Comparison of ENCODE assay signal across 1 cellular context in the genomic region with DNA sequence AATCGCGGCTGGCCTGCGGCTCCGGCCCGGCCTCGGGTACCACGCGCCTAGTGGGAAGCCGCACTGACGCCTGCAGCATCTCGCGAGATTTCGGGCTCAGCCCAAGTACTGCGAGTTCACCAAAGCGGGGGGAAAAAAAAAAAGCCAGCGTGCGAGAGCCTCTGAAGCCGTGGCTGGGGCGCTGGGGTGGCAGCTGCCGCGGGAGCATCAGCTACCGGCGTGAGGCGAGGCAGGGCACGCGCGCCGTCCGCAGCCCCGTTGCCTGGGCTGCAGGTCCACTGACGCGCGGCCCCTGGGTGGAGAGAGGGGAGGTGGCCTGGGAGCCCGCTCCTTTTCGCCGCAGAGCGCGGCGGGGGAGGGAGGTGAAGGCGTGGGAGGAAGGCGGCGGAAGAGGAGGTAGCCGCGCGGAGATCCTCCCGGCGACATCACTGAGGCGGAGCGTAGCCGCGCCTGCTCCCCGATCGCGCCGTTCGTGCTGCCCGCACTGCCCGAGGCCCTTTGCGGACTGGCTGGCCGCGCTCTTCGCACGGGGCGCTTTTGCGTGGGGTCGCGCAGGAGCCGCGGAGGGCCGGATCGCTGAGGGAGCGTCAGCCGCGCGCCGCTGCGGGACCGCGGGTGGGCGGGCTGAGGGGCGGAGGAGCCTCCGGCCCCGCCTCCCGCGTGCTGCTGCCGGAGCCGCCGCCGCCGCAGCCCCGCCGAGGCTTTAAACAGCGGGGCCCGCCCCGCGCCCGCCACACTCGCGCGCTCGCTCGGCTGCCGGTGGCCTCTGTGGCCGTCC.
TF ChIP-seq lines count a peak whose summit lies in the region.

A gene (plus strand): TSS at position 734 of the 778 bp plus-strand sequence. CDS start 189 bp downstream, outside the sequence.

TF ChIP-seq in K562, 482 proteins besides CTCF, POLR2A, EP300 and RAD21 (continued from another document and continues in another):
- TF ChIP-seq, protein P1, sequence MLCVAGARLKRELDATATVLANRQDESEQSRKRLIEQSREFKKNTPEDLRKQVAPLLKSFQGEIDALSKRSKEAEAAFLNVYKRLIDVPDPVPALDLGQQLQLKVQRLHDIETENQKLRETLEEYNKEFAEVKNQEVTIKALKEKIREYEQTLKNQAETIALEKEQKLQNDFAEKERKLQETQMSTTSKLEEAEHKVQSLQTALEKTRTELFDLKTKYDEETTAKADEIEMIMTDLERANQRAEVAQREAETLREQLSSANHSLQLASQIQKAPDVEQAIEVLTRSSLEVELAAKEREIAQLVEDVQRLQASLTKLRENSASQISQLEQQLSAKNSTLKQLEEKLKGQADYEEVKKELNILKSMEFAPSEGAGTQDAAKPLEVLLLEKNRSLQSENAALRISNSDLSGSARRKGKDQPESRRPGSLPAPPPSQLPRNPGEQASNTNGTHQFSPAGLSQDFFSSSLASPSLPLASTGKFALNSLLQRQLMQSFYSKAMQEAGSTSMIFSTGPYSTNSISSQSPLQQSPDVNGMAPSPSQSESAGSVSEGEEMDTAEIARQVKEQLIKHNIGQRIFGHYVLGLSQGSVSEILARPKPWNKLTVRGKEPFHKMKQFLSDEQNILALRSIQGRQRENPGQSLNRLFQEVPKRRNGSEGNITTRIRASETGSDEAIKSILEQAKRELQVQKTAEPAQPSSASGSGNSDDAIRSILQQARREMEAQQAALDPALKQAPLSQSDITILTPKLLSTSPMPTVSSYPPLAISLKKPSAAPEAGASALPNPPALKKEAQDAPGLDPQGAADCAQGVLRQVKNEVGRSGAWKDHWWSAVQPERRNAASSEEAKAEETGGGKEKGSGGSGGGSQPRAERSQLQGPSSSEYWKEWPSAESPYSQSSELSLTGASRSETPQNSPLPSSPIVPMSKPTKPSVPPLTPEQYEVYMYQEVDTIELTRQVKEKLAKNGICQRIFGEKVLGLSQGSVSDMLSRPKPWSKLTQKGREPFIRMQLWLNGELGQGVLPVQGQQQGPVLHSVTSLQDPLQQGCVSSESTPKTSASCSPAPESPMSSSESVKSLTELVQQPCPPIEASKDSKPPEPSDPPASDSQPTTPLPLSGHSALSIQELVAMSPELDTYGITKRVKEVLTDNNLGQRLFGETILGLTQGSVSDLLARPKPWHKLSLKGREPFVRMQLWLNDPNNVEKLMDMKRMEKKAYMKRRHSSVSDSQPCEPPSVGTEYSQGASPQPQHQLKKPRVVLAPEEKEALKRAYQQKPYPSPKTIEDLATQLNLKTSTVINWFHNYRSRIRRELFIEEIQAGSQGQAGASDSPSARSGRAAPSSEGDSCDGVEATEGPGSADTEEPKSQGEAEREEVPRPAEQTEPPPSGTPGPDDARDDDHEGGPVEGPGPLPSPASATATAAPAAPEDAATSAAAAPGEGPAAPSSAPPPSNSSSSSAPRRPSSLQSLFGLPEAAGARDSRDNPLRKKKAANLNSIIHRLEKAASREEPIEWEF (CRISPR knock-in tag; IDR thresholded peaks at IDR 0.05): no peak
- TF ChIP-seq, protein P2, sequence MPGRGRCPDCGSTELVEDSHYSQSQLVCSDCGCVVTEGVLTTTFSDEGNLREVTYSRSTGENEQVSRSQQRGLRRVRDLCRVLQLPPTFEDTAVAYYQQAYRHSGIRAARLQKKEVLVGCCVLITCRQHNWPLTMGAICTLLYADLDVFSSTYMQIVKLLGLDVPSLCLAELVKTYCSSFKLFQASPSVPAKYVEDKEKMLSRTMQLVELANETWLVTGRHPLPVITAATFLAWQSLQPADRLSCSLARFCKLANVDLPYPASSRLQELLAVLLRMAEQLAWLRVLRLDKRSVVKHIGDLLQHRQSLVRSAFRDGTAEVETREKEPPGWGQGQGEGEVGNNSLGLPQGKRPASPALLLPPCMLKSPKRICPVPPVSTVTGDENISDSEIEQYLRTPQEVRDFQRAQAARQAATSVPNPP (IDR thresholded peaks at IDR 0.05; ENCODE audit: borderline replicate concordance, insufficient read depth, insufficient read length): no peak
- TF ChIP-seq MCM7 (IDR thresholded peaks at IDR 0.05) (no peak), HNRNPK (IDR thresholded peaks at IDR 0.05; ENCODE audit: low read depth, low read length, poor library complexity, severe bottlenecking) (no peak), CCNT2 (IDR thresholded peaks at IDR 0.05; ENCODE audit: borderline replicate concordance, extremely low read depth, insufficient read length, low read depth, low read length) (peak; percentile 16), ARID1B (IDR thresholded peaks at IDR 0.05) (no peak; the same call in 1 of the 2 replicates), NR2C1 (IDR thresholded peaks at IDR 0.05) (no peak), NR2C1 (tag; IDR thresholded peaks at IDR 0.05) (no peak), KDM1A (IDR thresholded peaks at IDR 0.05) (peak in 1 of 2 experiments; percentile 16; a peak in 1 of 4 replicates), ZNF184 (CRISPR knock-in tag; IDR thresholded peaks at IDR 0.05) (no peak), TAF15 (IDR thresholded peaks at IDR 0.05; ENCODE audit: low read depth, low read length) (no peak), ZNF224 (CRISPR knock-in tag; IDR thresholded peaks at IDR 0.05) (no peak), ELF4 (CRISPR knock-in tag; IDR thresholded peaks at IDR 0.05) (no peak), ZSCAN32 (CRISPR knock-in tag; IDR thresholded peaks at IDR 0.05) (no peak), GABPB1 (CRISPR knock-in tag; IDR thresholded peaks at IDR 0.05) (peak; percentile 69), TGIF2 (CRISPR knock-in tag; IDR thresholded peaks at IDR 0.05) (peak; percentile 76; the same call in 1 of the 2 replicates), KDM4B (IDR thresholded peaks at IDR 0.05; ENCODE audit: borderline replicate concordance in 2 of 2, low read depth in 1 of 2) (peak in 1 of 2 experiments; percentile 52; a peak in 1 of 4 replicates), MXI1 (IDR thresholded peaks at IDR 0.05; ENCODE audit: low read depth, low read length) (peak; percentile 27; the same call in 1 of the 2 replicates), MTF1 (CRISPR knock-in tag; IDR thresholded peaks at IDR 0.05; ENCODE audit: borderline replicate concordance) (no peak), ZBTB7A (IDR thresholded peaks at IDR 0.05; ENCODE audit: borderline replicate concordance, control insufficient read depth, low read depth, low read length) (no peak; the same call in 1 of the 2 replicates), NCOA4 (IDR thresholded peaks at IDR 0.05; ENCODE audit: partially characterized antibody) (no peak), PPARD (CRISPR knock-in tag; IDR thresholded peaks at IDR 0.05) (no peak), FOXK2 (conservative IDR thresholded peaks at IDR 0.05 in 1 of 2, IDR thresholded peaks at IDR 0.05 in 1 of 2; ENCODE audit: low read depth in 2 of 2) (peak in 1 of 2 experiments; percentile 96; a peak in 2 of 4 replicates), ZNF699 (CRISPR knock-in tag; IDR thresholded peaks at IDR 0.05; ENCODE audit: insufficient replicate concordance) (no peak), NR2F6 (CRISPR knock-in tag; IDR thresholded peaks at IDR 0.05) (no peak; the same call in 1 of the 2 replicates), ZNF79 (CRISPR knock-in tag; IDR thresholded peaks at IDR 0.05; ENCODE audit: low read depth) (no peak), POU5F1 (IDR thresholded peaks at IDR 0.05; ENCODE audit: borderline replicate concordance, low read depth, low read length, partially characterized antibody) (no peak), SIN3B (IDR thresholded peaks at IDR 0.05; ENCODE audit: low read depth) (0 out of 2 replicates have a peak, but pooled peaks have one; percentile 39), EZH2 (IDR thresholded peaks at IDR 0.05; ENCODE audit: borderline replicate concordance, low read depth, low read length) (no peak), FOXJ3 (CRISPR knock-in tag; IDR thresholded peaks at IDR 0.05) (no peak), RBM39 (optimal IDR thresholded peaks at IDR 0.05; ENCODE audit: low read depth, low read length) (no peak)
- TF ChIP-seq, protein P3, sequence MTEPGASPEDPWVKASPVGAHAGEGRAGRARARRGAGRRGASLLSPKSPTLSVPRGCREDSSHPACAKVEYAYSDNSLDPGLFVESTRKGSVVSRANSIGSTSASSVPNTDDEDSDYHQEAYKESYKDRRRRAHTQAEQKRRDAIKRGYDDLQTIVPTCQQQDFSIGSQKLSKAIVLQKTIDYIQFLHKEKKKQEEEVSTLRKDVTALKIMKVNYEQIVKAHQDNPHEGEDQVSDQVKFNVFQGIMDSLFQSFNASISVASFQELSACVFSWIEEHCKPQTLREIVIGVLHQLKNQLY (CRISPR knock-in tag; conservative IDR thresholded peaks at IDR 0.05): no peak
- TF ChIP-seq, protein P4, sequence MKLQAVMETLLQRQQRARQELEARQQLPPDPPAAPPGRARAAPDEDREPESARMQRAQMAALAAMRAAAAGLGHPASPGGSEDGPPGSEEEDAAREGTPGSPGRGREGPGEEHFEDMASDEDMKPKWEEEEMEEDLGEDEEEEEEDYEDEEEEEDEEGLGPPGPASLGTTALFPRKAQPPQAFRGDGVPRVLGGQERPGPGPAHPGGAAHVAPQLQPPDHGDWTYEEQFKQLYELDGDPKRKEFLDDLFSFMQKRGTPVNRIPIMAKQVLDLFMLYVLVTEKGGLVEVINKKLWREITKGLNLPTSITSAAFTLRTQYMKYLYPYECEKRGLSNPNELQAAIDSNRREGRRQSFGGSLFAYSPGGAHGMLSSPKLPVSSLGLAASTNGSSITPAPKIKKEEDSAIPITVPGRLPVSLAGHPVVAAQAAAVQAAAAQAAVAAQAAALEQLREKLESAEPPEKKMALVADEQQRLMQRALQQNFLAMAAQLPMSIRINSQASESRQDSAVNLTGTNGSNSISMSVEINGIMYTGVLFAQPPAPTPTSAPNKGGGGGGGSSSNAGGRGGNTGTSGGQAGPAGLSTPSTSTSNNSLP (IDR thresholded peaks at IDR 0.05; ENCODE audit: borderline replicate concordance, low read depth, low read length): no peak
- TF ChIP-seq, protein P5, sequence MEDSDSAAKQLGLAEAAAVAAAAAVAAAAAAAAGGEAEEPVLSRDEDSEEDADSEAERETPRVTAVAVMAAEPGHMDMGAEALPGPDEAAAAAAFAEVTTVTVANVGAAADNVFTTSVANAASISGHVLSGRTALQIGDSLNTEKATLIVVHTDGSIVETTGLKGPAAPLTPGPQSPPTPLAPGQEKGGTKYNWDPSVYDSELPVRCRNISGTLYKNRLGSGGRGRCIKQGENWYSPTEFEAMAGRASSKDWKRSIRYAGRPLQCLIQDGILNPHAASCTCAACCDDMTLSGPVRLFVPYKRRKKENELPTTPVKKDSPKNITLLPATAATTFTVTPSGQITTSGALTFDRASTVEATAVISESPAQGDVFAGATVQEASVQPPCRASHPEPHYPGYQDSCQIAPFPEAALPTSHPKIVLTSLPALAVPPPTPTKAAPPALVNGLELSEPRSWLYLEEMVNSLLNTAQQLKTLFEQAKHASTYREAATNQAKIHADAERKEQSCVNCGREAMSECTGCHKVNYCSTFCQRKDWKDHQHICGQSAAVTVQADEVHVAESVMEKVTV (CRISPR knock-in tag; IDR thresholded peaks at IDR 0.05): no peak
- TF ChIP-seq, protein P6, sequence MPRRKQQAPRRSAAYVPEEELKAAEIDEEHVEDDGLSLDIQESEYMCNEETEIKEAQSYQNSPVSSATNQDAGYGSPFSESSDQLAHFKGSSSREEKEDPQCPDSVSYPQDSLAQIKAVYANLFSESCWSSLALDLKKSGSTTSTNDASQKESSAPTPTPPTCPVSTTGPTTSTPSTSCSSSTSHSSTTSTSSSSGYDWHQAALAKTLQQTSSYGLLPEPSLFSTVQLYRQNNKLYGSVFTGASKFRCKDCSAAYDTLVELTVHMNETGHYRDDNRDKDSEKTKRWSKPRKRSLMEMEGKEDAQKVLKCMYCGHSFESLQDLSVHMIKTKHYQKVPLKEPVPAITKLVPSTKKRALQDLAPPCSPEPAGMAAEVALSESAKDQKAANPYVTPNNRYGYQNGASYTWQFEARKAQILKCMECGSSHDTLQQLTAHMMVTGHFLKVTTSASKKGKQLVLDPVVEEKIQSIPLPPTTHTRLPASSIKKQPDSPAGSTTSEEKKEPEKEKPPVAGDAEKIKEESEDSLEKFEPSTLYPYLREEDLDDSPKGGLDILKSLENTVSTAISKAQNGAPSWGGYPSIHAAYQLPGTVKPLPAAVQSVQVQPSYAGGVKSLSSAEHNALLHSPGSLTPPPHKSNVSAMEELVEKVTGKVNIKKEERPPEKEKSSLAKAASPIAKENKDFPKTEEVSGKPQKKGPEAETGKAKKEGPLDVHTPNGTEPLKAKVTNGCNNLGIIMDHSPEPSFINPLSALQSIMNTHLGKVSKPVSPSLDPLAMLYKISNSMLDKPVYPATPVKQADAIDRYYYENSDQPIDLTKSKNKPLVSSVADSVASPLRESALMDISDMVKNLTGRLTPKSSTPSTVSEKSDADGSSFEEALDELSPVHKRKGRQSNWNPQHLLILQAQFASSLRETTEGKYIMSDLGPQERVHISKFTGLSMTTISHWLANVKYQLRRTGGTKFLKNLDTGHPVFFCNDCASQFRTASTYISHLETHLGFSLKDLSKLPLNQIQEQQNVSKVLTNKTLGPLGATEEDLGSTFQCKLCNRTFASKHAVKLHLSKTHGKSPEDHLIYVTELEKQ (CRISPR knock-in tag; IDR thresholded peaks at IDR 0.05): no peak
- TF ChIP-seq, protein P7, sequence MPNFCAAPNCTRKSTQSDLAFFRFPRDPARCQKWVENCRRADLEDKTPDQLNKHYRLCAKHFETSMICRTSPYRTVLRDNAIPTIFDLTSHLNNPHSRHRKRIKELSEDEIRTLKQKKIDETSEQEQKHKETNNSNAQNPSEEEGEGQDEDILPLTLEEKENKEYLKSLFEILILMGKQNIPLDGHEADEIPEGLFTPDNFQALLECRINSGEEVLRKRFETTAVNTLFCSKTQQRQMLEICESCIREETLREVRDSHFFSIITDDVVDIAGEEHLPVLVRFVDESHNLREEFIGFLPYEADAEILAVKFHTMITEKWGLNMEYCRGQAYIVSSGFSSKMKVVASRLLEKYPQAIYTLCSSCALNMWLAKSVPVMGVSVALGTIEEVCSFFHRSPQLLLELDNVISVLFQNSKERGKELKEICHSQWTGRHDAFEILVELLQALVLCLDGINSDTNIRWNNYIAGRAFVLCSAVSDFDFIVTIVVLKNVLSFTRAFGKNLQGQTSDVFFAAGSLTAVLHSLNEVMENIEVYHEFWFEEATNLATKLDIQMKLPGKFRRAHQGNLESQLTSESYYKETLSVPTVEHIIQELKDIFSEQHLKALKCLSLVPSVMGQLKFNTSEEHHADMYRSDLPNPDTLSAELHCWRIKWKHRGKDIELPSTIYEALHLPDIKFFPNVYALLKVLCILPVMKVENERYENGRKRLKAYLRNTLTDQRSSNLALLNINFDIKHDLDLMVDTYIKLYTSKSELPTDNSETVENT (CRISPR knock-in tag; IDR thresholded peaks at IDR 0.05): 0 out of 2 replicates have a peak, but pooled peaks have one; percentile 9
- TF ChIP-seq, protein P8, sequence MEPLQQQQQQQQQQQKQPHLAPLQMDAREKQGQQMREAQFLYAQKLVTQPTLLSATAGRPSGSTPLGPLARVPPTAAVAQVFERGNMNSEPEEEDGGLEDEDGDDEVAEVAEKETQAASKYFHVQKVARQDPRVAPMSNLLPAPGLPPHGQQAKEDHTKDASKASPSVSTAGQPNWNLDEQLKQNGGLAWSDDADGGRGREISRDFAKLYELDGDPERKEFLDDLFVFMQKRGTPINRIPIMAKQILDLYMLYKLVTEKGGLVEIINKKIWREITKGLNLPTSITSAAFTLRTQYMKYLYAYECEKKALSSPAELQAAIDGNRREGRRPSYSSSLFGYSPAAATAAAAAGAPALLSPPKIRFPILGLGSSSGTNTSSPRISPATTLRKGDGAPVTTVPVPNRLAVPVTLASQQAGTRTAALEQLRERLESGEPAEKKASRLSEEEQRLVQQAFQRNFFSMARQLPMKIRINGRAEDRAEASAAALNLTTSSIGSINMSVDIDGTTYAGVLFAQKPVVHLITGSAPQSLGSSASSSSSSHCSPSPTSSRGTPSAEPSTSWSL (CRISPR knock-in tag; IDR thresholded peaks at IDR 0.05; ENCODE audit: borderline replicate concordance): 0 out of 2 replicates have a peak, but pooled peaks have one; percentile 53
